ENCODE assay signal across 1 cellular context in the genomic region with DNA sequence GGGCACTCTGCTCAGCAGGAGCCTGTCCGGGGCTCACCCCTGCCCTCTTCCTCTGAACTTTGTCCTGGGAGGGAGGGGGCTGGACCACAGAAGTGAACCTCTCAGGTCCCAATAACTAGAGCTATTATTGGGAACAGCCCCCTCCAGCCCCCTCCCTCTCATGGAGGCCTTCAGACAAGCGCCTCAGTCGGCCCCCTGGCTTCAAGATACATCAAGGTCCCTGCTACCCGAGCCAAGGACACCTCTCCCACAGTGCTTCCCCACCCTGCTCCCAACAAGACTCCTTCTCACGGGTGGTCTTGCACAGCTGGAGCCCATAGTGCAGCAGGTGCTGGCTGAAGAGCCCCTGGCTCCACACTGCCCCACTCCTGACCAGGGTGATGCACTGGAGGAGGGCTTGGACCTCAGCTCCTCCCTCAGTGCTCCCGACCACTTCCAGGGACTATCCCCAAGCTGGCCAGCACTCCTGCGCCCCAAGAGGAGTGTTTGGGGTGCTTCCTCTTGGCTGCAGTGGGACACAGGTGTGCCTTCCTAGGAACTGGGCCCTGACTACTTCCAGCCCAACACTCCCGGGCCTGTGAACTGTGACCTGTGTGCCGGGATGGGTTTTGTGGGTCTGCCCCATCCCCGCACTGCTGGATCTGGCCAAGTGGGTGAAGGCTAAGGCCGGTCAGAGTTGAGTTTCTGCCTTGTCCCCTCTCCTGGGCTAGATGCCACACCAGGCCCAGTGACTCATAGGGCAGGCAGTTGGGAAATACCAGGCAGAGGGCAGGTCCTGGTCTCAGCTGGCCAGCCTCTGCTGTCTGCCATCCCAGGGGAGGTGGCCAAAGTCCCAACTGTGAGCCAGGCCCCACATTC.
TF ChIP-seq lines count a peak whose summit lies in the region.

No MANE protein-coding gene starts in this region.

TF ChIP-seq in HepG2, 621 proteins besides CTCF, POLR2A, EP300 and RAD21 (continues in another document):
- TF ChIP-seq ZNF225 (CRISPR knock-in tag; IDR thresholded peaks at IDR 0.05) (no peak), AGO2 (optimal IDR thresholded peaks at IDR 0.05; ENCODE audit: low read depth, low read length) (peak; percentile 75), MXI1 (IDR thresholded peaks at IDR 0.05; ENCODE audit: borderline replicate concordance, low read depth, low read length) (peak; percentile 72; the same call in 1 of the 3 replicates), SAP130 (CRISPR knock-in tag; IDR thresholded peaks at IDR 0.05; ENCODE audit: low read depth) (peak; percentile 84), TBP (CRISPR knock-in tag; IDR thresholded peaks at IDR 0.05) (no peak), MTF1 (CRISPR knock-in tag; IDR thresholded peaks at IDR 0.05) (no peak), HDAC1 (CRISPR knock-in tag; IDR thresholded peaks at IDR 0.05) (0 out of 2 replicates have a peak, but pooled peaks have one; percentile 27), HNF4G (IDR thresholded peaks at IDR 0.05; ENCODE audit: borderline replicate concordance, low read depth, low read length) (peak; percentile 32; the same call in 1 of the 2 replicates), HNF4G (CRISPR knock-in tag; IDR thresholded peaks at IDR 0.05; ENCODE audit: borderline replicate concordance, low read depth) (no peak), NFKB2 (CRISPR knock-in tag; IDR thresholded peaks at IDR 0.05; ENCODE audit: borderline replicate concordance) (no peak), ZNF256 (CRISPR knock-in tag; conservative IDR thresholded peaks at IDR 0.05) (no peak), FOSL1 (CRISPR knock-in tag; IDR thresholded peaks at IDR 0.05; ENCODE audit: borderline replicate concordance) (peak; percentile 66; the same call in 1 of the 2 replicates), ZNF781 (CRISPR knock-in tag; IDR thresholded peaks at IDR 0.05; ENCODE audit: borderline replicate concordance, not compliant biosample characterization) (no peak), RBFOX2 (IDR thresholded peaks at IDR 0.05; ENCODE audit: low read depth, low read length) (peak; percentile 13; the same call in 1 of the 2 replicates), RARA (CRISPR knock-in tag; IDR thresholded peaks at IDR 0.05) (peak; percentile 49; the same call in 1 of the 2 replicates), ZNF263 (CRISPR knock-in tag; IDR thresholded peaks at IDR 0.05) (peak; percentile 77; the same call in 1 of the 2 replicates), HNRNPL (IDR thresholded peaks at IDR 0.05; ENCODE audit: low read depth, low read length) (peak; percentile 93), HOXD1 (CRISPR knock-in tag; IDR thresholded peaks at IDR 0.05) (no peak), ZNF430 (CRISPR knock-in tag; IDR thresholded peaks at IDR 0.05) (no peak), ZNF557 (CRISPR knock-in tag; IDR thresholded peaks at IDR 0.05) (no peak), PCBP1 (IDR thresholded peaks at IDR 0.05; ENCODE audit: borderline replicate concordance, low read depth, low read length) (0 out of 2 replicates have a peak, but pooled peaks have one; percentile 3), FIP1L1 (IDR thresholded peaks at IDR 0.05; ENCODE audit: borderline replicate concordance, insufficient read depth, low read depth, low read length) (no peak), TEAD3 (CRISPR knock-in tag; optimal IDR thresholded peaks at IDR 0.05; ENCODE audit: borderline replicate concordance) (peak; percentile 76), MIER3 (CRISPR knock-in tag; IDR thresholded peaks at IDR 0.05; ENCODE audit: borderline replicate concordance) (0 out of 2 replicates have a peak, but pooled peaks have one; percentile 38), ZFP41 (CRISPR knock-in tag; IDR thresholded peaks at IDR 0.05; ENCODE audit: borderline replicate concordance) (no peak), RXRB (CRISPR knock-in tag; IDR thresholded peaks at IDR 0.05; ENCODE audit: borderline replicate concordance) (0 out of 2 replicates have a peak, but pooled peaks have one; percentile 18), DPF2 (CRISPR knock-in tag; IDR thresholded peaks at IDR 0.05; ENCODE audit: borderline replicate concordance, low read depth) (no peak), ZNF350 (CRISPR knock-in tag; IDR thresholded peaks at IDR 0.05; ENCODE audit: borderline replicate concordance, low read depth) (no peak; the same call in 1 of the 2 replicates)
- TF ChIP-seq, protein P1, sequence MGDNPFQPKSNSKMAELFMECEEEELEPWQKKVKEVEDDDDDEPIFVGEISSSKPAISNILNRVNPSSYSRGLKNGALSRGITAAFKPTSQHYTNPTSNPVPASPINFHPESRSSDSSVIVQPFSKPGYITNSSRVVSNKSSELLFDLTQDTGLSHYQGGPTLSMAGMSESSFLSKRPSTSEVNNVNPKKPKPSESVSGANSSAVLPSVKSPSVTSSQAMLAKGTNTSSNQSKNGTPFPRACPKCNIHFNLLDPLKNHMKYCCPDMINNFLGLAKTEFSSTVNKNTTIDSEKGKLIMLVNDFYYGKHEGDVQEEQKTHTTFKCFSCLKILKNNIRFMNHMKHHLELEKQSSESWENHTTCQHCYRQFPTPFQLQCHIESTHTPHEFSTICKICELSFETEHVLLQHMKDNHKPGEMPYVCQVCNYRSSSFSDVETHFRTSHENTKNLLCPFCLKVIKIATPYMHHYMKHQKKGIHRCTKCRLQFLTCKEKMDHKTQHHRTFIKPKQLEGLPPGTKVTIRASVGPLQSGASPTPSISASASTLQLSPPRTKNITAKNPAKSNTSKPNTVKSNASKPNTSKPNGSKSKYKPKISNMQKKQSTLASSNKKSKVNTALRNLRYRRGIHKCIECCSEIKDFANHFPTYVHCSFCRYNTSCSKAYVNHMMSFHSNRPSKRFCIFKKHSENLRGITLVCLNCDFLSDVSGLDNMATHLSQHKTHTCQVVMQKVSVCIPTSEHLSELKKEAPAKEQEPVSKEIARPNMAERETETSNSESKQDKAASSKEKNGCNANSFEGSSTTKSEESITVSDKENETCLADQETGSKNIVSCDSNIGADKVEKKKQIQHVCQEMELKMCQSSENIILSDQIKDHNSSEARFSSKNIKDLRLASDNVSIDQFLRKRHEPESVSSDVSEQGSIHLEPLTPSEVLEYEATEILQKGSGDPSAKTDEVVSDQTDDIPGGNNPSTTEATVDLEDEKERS (CRISPR knock-in tag; IDR thresholded peaks at IDR 0.05) = no peak
- TF ChIP-seq, protein P2, sequence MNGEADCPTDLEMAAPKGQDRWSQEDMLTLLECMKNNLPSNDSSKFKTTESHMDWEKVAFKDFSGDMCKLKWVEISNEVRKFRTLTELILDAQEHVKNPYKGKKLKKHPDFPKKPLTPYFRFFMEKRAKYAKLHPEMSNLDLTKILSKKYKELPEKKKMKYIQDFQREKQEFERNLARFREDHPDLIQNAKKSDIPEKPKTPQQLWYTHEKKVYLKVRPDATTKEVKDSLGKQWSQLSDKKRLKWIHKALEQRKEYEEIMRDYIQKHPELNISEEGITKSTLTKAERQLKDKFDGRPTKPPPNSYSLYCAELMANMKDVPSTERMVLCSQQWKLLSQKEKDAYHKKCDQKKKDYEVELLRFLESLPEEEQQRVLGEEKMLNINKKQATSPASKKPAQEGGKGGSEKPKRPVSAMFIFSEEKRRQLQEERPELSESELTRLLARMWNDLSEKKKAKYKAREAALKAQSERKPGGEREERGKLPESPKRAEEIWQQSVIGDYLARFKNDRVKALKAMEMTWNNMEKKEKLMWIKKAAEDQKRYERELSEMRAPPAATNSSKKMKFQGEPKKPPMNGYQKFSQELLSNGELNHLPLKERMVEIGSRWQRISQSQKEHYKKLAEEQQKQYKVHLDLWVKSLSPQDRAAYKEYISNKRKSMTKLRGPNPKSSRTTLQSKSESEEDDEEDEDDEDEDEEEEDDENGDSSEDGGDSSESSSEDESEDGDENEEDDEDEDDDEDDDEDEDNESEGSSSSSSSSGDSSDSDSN (CRISPR knock-in tag; IDR thresholded peaks at IDR 0.05) = peak; percentile 41; the same call in 1 of the 2 replicates
- TF ChIP-seq, protein P3, sequence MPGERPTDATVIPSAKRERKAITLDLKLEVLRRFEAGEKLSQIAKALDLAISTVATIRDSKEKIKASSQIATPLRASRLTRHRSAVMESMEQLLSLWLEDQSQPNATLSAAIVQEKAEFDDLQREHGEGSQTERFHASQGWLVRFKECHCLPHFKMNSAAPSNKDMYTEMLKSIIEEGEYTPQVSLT (CRISPR knock-in tag; IDR thresholded peaks at IDR 0.05; ENCODE audit: borderline replicate concordance, low read depth) = no peak
- TF ChIP-seq, protein P4, sequence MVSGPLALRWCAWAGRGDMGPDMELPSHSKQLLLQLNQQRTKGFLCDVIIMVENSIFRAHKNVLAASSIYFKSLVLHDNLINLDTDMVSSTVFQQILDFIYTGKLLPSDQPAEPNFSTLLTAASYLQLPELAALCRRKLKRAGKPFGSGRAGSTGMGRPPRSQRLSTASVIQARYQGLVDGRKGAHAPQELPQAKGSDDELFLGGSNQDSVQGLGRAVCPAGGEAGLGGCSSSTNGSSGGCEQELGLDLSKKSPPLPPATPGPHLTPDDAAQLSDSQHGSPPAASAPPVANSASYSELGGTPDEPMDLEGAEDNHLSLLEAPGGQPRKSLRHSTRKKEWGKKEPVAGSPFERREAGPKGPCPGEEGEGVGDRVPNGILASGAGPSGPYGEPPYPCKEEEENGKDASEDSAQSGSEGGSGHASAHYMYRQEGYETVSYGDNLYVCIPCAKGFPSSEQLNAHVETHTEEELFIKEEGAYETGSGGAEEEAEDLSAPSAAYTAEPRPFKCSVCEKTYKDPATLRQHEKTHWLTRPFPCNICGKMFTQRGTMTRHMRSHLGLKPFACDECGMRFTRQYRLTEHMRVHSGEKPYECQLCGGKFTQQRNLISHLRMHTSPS (CRISPR knock-in tag; IDR thresholded peaks at IDR 0.05; ENCODE audit: low read depth) = peak; percentile 98
- TF ChIP-seq, protein P5, sequence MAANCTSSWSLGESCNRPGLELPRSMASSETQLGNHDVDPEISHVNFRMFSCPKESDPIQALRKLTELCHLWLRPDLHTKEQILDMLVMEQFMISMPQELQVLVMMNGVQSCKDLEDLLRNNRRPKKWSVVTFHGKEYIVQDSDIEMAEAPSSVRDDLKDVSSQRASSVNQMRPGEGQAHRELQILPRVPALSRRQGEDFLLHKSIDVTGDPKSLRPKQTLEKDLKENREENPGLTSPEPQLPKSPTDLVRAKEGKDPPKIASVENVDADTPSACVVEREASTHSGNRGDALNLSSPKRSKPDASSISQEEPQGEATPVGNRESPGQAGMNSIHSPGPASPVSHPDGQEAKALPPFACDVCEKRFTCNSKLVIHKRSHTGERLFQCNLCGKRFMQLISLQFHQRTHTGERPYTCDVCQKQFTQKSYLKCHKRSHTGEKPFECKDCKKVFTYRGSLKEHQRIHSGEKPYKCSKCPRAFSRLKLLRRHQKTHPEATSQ (CRISPR knock-in tag; IDR thresholded peaks at IDR 0.05; ENCODE audit: borderline replicate concordance) = no peak
- TF ChIP-seq, protein P6, sequence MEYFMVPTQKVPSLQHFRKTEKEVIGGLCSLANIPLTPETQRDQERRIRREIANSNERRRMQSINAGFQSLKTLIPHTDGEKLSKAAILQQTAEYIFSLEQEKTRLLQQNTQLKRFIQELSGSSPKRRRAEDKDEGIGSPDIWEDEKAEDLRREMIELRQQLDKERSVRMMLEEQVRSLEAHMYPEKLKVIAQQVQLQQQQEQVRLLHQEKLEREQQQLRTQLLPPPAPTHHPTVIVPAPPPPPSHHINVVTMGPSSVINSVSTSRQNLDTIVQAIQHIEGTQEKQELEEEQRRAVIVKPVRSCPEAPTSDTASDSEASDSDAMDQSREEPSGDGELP (IDR thresholded peaks at IDR 0.05; ENCODE audit: borderline replicate concordance, low read depth) = peak; percentile 87; the same call in 1 of the 2 replicates
- TF ChIP-seq, protein P7, sequence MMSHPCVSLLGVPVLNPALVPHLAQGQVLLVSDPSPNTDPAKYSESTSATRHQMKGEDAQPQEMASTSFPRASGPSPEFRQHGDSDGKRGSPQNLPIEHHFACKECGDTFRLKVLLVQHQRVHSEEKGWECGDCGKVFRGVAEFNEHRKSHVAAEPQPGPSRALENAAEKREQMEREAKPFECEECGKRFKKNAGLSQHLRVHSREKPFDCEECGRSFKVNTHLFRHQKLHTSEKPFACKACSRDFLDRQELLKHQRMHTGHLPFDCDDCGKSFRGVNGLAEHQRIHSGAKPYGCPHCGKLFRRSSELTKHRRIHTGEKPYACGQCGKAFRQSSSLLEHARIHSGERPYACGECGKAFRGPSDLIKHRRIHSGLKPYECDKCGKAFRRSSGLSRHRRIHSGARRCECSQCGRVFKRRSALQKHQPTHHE (CRISPR knock-in tag; IDR thresholded peaks at IDR 0.05; ENCODE audit: borderline replicate concordance) = no peak
- TF ChIP-seq, protein P8, sequence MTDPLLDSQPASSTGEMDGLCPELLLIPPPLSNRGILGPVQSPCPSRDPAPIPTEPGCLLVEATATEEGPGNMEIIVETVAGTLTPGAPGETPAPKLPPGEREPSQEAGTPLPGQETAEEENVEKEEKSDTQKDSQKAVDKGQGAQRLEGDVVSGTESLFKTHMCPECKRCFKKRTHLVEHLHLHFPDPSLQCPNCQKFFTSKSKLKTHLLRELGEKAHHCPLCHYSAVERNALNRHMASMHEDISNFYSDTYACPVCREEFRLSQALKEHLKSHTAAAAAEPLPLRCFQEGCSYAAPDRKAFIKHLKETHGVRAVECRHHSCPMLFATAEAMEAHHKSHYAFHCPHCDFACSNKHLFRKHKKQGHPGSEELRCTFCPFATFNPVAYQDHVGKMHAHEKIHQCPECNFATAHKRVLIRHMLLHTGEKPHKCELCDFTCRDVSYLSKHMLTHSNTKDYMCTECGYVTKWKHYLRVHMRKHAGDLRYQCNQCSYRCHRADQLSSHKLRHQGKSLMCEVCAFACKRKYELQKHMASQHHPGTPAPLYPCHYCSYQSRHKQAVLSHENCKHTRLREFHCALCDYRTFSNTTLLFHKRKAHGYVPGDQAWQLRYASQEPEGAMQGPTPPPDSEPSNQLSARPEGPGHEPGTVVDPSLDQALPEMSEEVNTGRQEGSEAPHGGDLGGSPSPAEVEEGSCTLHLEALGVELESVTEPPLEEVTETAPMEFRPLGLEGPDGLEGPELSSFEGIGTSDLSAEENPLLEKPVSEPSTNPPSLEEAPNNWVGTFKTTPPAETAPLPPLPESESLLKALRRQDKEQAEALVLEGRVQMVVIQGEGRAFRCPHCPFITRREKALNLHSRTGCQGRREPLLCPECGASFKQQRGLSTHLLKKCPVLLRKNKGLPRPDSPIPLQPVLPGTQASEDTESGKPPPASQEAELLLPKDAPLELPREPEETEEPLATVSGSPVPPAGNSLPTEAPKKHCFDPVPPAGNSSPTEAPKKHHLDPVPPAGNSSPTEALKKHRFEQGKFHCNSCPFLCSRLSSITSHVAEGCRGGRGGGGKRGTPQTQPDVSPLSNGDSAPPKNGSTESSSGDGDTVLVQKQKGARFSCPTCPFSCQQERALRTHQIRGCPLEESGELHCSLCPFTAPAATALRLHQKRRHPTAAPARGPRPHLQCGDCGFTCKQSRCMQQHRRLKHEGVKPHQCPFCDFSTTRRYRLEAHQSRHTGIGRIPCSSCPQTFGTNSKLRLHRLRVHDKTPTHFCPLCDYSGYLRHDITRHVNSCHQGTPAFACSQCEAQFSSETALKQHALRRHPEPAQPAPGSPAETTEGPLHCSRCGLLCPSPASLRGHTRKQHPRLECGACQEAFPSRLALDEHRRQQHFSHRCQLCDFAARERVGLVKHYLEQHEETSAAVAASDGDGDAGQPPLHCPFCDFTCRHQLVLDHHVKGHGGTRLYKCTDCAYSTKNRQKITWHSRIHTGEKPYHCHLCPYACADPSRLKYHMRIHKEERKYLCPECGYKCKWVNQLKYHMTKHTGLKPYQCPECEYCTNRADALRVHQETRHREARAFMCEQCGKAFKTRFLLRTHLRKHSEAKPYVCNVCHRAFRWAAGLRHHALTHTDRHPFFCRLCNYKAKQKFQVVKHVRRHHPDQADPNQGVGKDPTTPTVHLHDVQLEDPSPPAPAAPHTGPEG (CRISPR knock-in tag; IDR thresholded peaks at IDR 0.05) = no peak
- TF ChIP-seq, protein P9, sequence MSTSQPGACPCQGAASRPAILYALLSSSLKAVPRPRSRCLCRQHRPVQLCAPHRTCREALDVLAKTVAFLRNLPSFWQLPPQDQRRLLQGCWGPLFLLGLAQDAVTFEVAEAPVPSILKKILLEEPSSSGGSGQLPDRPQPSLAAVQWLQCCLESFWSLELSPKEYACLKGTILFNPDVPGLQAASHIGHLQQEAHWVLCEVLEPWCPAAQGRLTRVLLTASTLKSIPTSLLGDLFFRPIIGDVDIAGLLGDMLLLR (CRISPR knock-in tag; IDR thresholded peaks at IDR 0.05) = 0 out of 2 replicates have a peak, but pooled peaks have one; percentile 2
